18 cellular contexts compared by ENCODE assay signal in the genomic region with DNA sequence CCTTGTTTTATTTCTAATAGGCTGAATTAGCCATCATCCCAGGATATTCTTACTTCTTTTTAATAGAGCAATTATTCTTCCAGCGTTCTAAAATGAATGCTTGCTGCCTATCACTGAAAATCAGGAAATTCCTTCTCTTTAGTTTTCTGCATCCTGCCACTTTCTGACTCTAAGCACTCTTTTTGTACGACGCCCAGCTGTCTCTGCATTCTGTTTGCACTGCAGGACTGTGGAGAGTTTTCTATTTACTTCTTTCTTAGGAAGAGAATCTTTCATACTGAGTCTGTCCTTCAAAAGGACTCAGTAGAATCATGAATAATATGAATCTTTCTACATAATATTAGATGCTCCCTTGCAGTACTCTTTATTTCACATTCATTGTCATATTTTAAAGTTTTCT.
DNase-seq lines count a peak whose midpoint lies in the region; FAIRE-seq and TF ChIP-seq lines count a peak whose summit lies in the region.
"Had no signal": no experiment of that assay in that cellular context is flagged by ENCODE, and none has a peak within 500 bp of the region (broad histone marks: within the 10 kb centered on the region; RNA-seq: fewer than 3 reads in every experiment).

No MANE protein-coding gene starts in this region.

- no peaks in the 10 kb centered on the region for H3K27me3 ChIP-seq in ACC112 (ENCODE audit: insufficient read depth, low read length)
- no peaks in the 10 kb centered on the region for H3K27me3 ChIP-seq in endothelial cell of umbilical vein (ENCODE audit: control insufficient read depth in 2 of 2, insufficient read depth in 2 of 2, low read length in 2 of 2)
- no peaks in the 10 kb centered on the region for H3K27me3 ChIP-seq in neuron (ENCODE audit: insufficient read depth, low read length)
- no peaks in the 10 kb centered on the region for H3K27me3 ChIP-seq in H9 (ENCODE audit: insufficient read depth, low read length)

- no peaks in the 10 kb centered on the region for H3K9me1 ChIP-seq in endothelial cell of umbilical vein (replicated peaks; ENCODE audit: control insufficient read depth, extremely low read depth, insufficient read depth, low read length)

- H3K23ac ChIP-seq in H9 (ENCODE audit: insufficient read length, low read depth, low read length), result no peak overlapping the region

- H3K27ac Mint-ChIP-seq in H9, result no peak overlapping the region
- H3K27ac Mint-ChIP-seq: T-helper 1 cell treated with Interleukin-12 subunit alpha and Interleukin-12 subunit beta and Interleukin-4 antibody, amounts not matched to agents 30 μg/mL and 1 μg/mL, for 36 hours had no signal

- no peak overlapping the region for H4K5ac ChIP-seq in H9 (ENCODE audit: insufficient read length, low read depth, low read length)

- FAIRE-seq in endothelial cell of umbilical vein (lab: Jason Lieb, UNC), result no peak

- no peak overlapping the region for H3K4me2 ChIP-seq in endothelial cell of umbilical vein (ENCODE audit: insufficient read depth, low read length)
- no peak overlapping the region for H3K4me2 ChIP-seq in OCI-LY7 (ENCODE audit: low read length)
- H3K4me2 ChIP-seq in H9 (ENCODE audit: insufficient read depth, insufficient read length, low read length), result no peak overlapping the region
- H3K4me2 ChIP-seq: KMS-11 had no signal

- H3T11ph ChIP-seq in H9 (ENCODE audit: low read length), result no peak overlapping the region

- H3K23me2 ChIP-seq in H9 (ENCODE audit: insufficient read length, low read depth, low read length, poor library complexity, severe bottlenecking), result no peaks in the 10 kb centered on the region

- no peak overlapping the region for H2BK20ac ChIP-seq in H9 (ENCODE audit: low read depth, low read length, poor library complexity, severe bottlenecking)

- H3K27ac ChIP-seq in ACC112 (ENCODE audit: low read depth, low read length) (no peak overlapping the region), endothelial cell of umbilical vein (ENCODE audit: insufficient read depth, low read depth, low read length) (no peak overlapping the region), OCI-LY7 (ENCODE audit: low read depth, low read length, poor library complexity, severe bottlenecking) (no peak overlapping the region), H9 (ENCODE audit: insufficient read length, low read depth, low read length) (no peak overlapping the region)
- H3K27ac ChIP-seq: KMS-11 had no signal

- H3K36me3 ChIP-seq in ACC112 (ENCODE audit: insufficient read depth, low read length), result no peaks in the 10 kb centered on the region
- no peaks in the 10 kb centered on the region for H3K36me3 ChIP-seq in endothelial cell of umbilical vein (ENCODE audit: control insufficient read depth in 2 of 2, extremely low read depth in 1 of 2, insufficient read depth in 2 of 2, low read length in 2 of 2)
- no peaks in the 10 kb centered on the region for H3K36me3 ChIP-seq in neuron (ENCODE audit: insufficient read depth, low read length)
- no peaks in the 10 kb centered on the region for H3K36me3 ChIP-seq in OCI-LY7 (ENCODE audit: insufficient read depth, low read length)

- H4K8ac ChIP-seq in H9 (replicated peaks; ENCODE audit: insufficient read length, low read depth, low read length), result no peak overlapping the region

- H3K27me3 Mint-ChIP-seq in H9 (ENCODE audit: low read depth), result no peaks in the 10 kb centered on the region
- H3K27me3 Mint-ChIP-seq: CD8-positive, alpha-beta memory T cell had no signal

- H3K14ac ChIP-seq in H9 (ENCODE audit: insufficient read depth, low read length), result no peak overlapping the region

- no peaks in the 10 kb centered on the region for H3K36me3 Mint-ChIP-seq in H9 (ENCODE audit: insufficient read depth in 1 of 3, low read depth in 3 of 3)
- H3K36me3 Mint-ChIP-seq: CD8-positive, alpha-beta memory T cell had no signal

- H2AFZ ChIP-seq in ACC112 (ENCODE audit: low read length, unreplicated experiment) (peak overlapping the region; percentile 31), endothelial cell of umbilical vein (ENCODE audit: low read depth, low read length) (peak overlapping the region; percentile 54), neuron (ENCODE audit: low read depth, low read length) (peak overlapping the region; percentile 40), OCI-LY7 (ENCODE audit: low read length) (no peak overlapping the region), H9 (ENCODE audit: low read length) (no peak overlapping the region)

- H3K4ac ChIP-seq in H9 (ENCODE audit: low read depth, low read length), result no peak overlapping the region

- no peak overlapping the region for H2BK5ac ChIP-seq in H9 (ENCODE audit: insufficient read length, low read length)

- CTCF ChIA-PET in endothelial cell of umbilical vein (lab: Charles Lee) (no interaction called here), OCI-LY7 (lab: Charles Lee; ENCODE audit: unreplicated experiment) (no interaction called here)

- no peak overlapping the region for H3K56ac ChIP-seq in H9 (ENCODE audit: insufficient read length, low read depth, low read length)

- H2BK15ac ChIP-seq in H9 (ENCODE audit: low read depth, low read length), result no peak overlapping the region

- H3K4me3 ChIP-seq in ACC112 (ENCODE audit: low read depth, low read length) (no peak overlapping the region), endothelial cell of umbilical vein (replicated peaks in 1 of 3; ENCODE audit: insufficient read depth in 1 of 3, low read depth in 1 of 3, low read length in 3 of 3) (no peak overlapping the region), neuron (ENCODE audit: low read length) (peak overlapping the region; percentile 14), OCI-LY7 (ENCODE audit: low read depth, low read length, poor library complexity, severe bottlenecking) (no peak overlapping the region)

- no peaks in the 10 kb centered on the region for H4K20me1 ChIP-seq in endothelial cell of umbilical vein (replicated peaks; ENCODE audit: control insufficient read depth, extremely low read depth, insufficient read depth, low read length)
- no peaks in the 10 kb centered on the region for H4K20me1 ChIP-seq in OCI-LY7 (ENCODE audit: insufficient read depth, low read length)
- H4K20me1 ChIP-seq in H9 (ENCODE audit: control insufficient read depth, insufficient read depth, insufficient read length), result no peaks in the 10 kb centered on the region

- no peak overlapping the region for H2BK120ac ChIP-seq in H9 (ENCODE audit: low read depth, low read length, poor library complexity, severe bottlenecking)

- H3K9ac ChIP-seq in endothelial cell of umbilical vein (replicated peaks; ENCODE audit: extremely low read depth, insufficient read depth, low read length) (no peak overlapping the region), H9 (ENCODE audit: extremely low read depth, insufficient read length, low read length) (no peak overlapping the region)
- H3K9ac ChIP-seq: KMS-11 had no signal

- BruUV-seq in endothelial cell of umbilical vein (replicated peaks; lab: Mats Ljungman, UMichigan) (no TSS peak), OCI-LY7 (replicated peaks; lab: Mats Ljungman, UMichigan) (no TSS peak)

- dilution Hi-C loops in endothelial cell of umbilical vein (cut with MboI; ENCODE audit: extremely low pct_ligation_motif_present, low sequenced_read_pairs), result no loop called here

- no peak overlapping the region for H3K4me3 Mint-ChIP-seq in H9
- H3K4me3 Mint-ChIP-seq: CD8-positive, alpha-beta memory T cell; T-helper 1 cell treated with Interleukin-12 subunit alpha and Interleukin-12 subunit beta and Interleukin-4 antibody, amounts not matched to agents 30 μg/mL and 1 μg/mL, for 36 hours had no signal

- no peak overlapping the region for H2AK5ac ChIP-seq in H9 (ENCODE audit: insufficient read length, low read length)

- peaks cover 0 to 5% of the 10 kb centered on the region in 2 experiments; a peak in 2 of 4 replicates for H3K4me1 Mint-ChIP-seq in H9
- H3K4me1 Mint-ChIP-seq: CD8-positive, alpha-beta memory T cell had no signal

- no peaks in the 10 kb centered on the region for H3K9me3 ChIP-seq in endothelial cell of umbilical vein (replicated peaks; ENCODE audit: control insufficient read depth, insufficient read depth, low read length)
- no peaks in the 10 kb centered on the region for H3K9me3 ChIP-seq in neuron (ENCODE audit: low read length)
- no peaks in the 10 kb centered on the region for H3K9me3 ChIP-seq in OCI-LY7 (ENCODE audit: low read length)
- no peaks in the 10 kb centered on the region for H3K9me3 ChIP-seq in H9 (ENCODE audit: control insufficient read depth, low read depth, low read length)

- H3K79me2 ChIP-seq in ACC112 (ENCODE audit: control insufficient read depth, insufficient read depth, low read length, unreplicated experiment), result no peaks in the 10 kb centered on the region
- H3K79me2 ChIP-seq in endothelial cell of umbilical vein (ENCODE audit: control insufficient read depth, insufficient read depth, low read length), result no peaks in the 10 kb centered on the region
- no peaks in the 10 kb centered on the region for H3K79me2 ChIP-seq in OCI-LY7 (ENCODE audit: insufficient read depth, low read depth, low read length)
- H3K79me2 ChIP-seq in H9 (ENCODE audit: insufficient read depth, low read length), result no peaks in the 10 kb centered on the region

- TF ChIP-seq CTCF in endothelial cell of umbilical vein (IDR thresholded peaks at IDR 0.05; ENCODE audit: extremely low read depth in 1 of 2, insufficient read depth in 1 of 2, low read depth in 1 of 2, low read length in 2 of 2) (no peak), OCI-LY7 (conservative IDR thresholded peaks at IDR 0.05; ENCODE audit: low read length) (no peak), H9 (conservative IDR thresholded peaks at IDR 0.05) (no peak)

- POLR2A ChIA-PET in endothelial cell of umbilical vein (lab: Charles Lee) (no interaction called here), OCI-LY7 (lab: Charles Lee) (no interaction called here)

- intact Hi-C loops in endothelial cell of umbilical vein (cut with micrococcal nuclease) (no loop called here), OCI-LY7 (cut with micrococcal nuclease; ENCODE audit: unreplicated experiment) (no loop called here)

- H3K9me3 Mint-ChIP-seq in H9, result no peaks in the 10 kb centered on the region
- H3K9me3 Mint-ChIP-seq: T-helper 1 cell treated with Interleukin-12 subunit alpha and Interleukin-12 subunit beta and Interleukin-4 antibody, amounts not matched to agents 30 μg/mL and 1 μg/mL, for 36 hours had no signal

- H3K4me1 ChIP-seq in ACC112 (ENCODE audit: control insufficient read depth, insufficient read depth, low read length, unreplicated experiment) (peaks cover 9% of the 10 kb centered on the region), endothelial cell of umbilical vein (ENCODE audit: control insufficient read depth, extremely low read depth, insufficient read depth, low read length) (peaks cover 2% of the 10 kb centered on the region), neuron (ENCODE audit: insufficient read depth, low read length) (peaks cover 17% of the 10 kb centered on the region), OCI-LY7 (ENCODE audit: insufficient read depth, low read length, poor library complexity, severe bottlenecking) (no peaks in the 10 kb centered on the region), H9 (ENCODE audit: insufficient read depth, low read length) (no peaks in the 10 kb centered on the region)

- WGBS in H9 (ENCODE audit: extremely low coverage, insufficient read length, low lambda C conversion rate), result no CpG with 5 or more reads among the region's 3 CpGs

- DNase-seq in DMS53 treated with DMSO at 0.1 percent for 48 hours (lab: John Stamatoyannopoulos, UW; ENCODE audit: unreplicated experiment), result peak; percentile 77
- DNase-seq in endothelial cell of umbilical vein (ENCODE audit: low read depth, low spot score), result peak; percentile 5
- no peak for DNase-seq in NCI-H146 (lab: John Stamatoyannopoulos, UW)
- DNase-seq in OCI-LY7 (ENCODE audit: low spot score), result no peak
- DNase-seq in middle frontal gyrus (ENCODE audit: extremely low spot score, low spot score), result no peak
- no peak for DNase-seq in H9
- DNase-seq: ACHN; CD8-positive, alpha-beta memory T cell; GDM1; H7; MV-4-11; NCI-H1417 treated with DMSO at 0.1 percent for 48 hours; NCI-H2029 treated with DMSO at 0.1 percent for 48 hours; NCI-H82 had no signal

- no peak overlapping the region for H3K18ac ChIP-seq in H9 (ENCODE audit: insufficient read length, low read depth, low read length)

- H3K79me1 ChIP-seq in H9 (ENCODE audit: insufficient read depth, low read depth, low read length, poor library complexity, severe bottlenecking), result no peaks in the 10 kb centered on the region

- H2BK12ac ChIP-seq in H9 (ENCODE audit: insufficient read length, low read depth, low read length), result no peak overlapping the region

- no peaks in the 10 kb centered on the region for H3K9me2 ChIP-seq in OCI-LY7 (ENCODE audit: insufficient read depth, low read length)

- H4K91ac ChIP-seq in H9 (ENCODE audit: insufficient read length, low read depth, low read length), result no peak overlapping the region

- no peak for TF ChIP-seq POLR2A in endothelial cell of umbilical vein (IDR thresholded peaks at IDR 0.05; ENCODE audit: low read depth, low read length)

Comparison
In these comparisons a context has a peak if more than half of its experiments do, and no peak if none do; other contexts are left out.
1. H2AFZ ChIP-seq: peak in ACC112 (single experiment), endothelial cell of umbilical vein (single experiment) and neuron (single experiment); none in OCI-LY7 (single experiment) and H9 (single experiment).
2. DNase-seq: peak in DMS53 treated with DMSO at 0.1 percent for 48 hours (single experiment) and endothelial cell of umbilical vein (single experiment); none in NCI-H146 (single experiment), OCI-LY7 (single experiment), middle frontal gyrus (single experiment) and H9 (single experiment).